1 cellular context compared by ENCODE assay signal in the genomic region with DNA sequence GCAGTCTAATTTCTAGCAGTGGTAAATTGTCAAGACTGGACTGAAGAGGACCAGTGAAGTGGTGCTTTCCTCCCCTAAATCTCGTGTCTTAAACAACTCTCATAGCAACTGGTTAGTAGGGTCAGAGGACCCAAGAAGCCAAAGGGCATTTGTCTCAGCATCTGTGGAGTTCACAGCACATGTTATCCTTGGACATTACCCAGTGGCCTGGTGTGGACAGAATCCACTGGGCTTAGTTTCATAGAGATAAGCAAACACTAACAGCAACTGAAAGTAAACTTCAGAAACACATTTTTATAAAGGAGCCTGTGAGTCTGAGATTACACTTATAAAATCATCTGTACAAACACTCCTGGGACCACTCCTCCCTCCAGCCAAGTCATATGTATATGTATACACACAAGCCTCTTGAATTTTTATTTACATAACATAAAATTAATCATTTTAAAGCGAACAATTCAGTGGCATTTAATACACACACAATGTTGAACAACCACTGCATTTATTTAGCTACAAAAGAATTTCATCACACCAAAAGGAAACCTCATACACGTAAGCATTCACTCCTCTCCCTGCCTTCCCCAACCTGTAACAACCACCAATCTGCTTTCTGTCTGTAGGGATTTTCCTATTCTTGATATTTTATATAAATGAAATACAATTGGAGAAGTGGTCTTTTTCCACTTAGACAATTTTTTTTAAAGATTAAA.
TF ChIP-seq lines count a peak whose summit lies in the region.

No MANE protein-coding gene starts in this region.

TF ChIP-seq in H1, 55 proteins besides CTCF, POLR2A, EP300 and RAD21 (continued from another document):
- TF ChIP-seq, protein P1, sequence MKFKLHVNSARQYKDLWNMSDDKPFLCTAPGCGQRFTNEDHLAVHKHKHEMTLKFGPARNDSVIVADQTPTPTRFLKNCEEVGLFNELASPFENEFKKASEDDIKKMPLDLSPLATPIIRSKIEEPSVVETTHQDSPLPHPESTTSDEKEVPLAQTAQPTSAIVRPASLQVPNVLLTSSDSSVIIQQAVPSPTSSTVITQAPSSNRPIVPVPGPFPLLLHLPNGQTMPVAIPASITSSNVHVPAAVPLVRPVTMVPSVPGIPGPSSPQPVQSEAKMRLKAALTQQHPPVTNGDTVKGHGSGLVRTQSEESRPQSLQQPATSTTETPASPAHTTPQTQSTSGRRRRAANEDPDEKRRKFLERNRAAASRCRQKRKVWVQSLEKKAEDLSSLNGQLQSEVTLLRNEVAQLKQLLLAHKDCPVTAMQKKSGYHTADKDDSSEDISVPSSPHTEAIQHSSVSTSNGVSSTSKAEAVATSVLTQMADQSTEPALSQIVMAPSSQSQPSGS (IDR thresholded peaks at IDR 0.05; ENCODE audit: low read length), result no peak
- TF ChIP-seq FOSL1 (IDR thresholded peaks at IDR 0.05; ENCODE audit: insufficient read depth, low read depth, low read length) (no peak), KDM4A (IDR thresholded peaks at IDR 0.05; ENCODE audit: low read depth, low read length, severe bottlenecking) (no peak), RXRA (IDR thresholded peaks at IDR 0.05; ENCODE audit: insufficient read depth, low read depth, low read length) (no peak), HDAC2 (IDR thresholded peaks at IDR 0.05; ENCODE audit: borderline replicate concordance in 1 of 2, low read depth in 2 of 2, low read length in 2 of 2) (no peak), SP2 (IDR thresholded peaks at IDR 0.05; ENCODE audit: low read length) (no peak), BCL11A (IDR thresholded peaks at IDR 0.05; ENCODE audit: low read depth in 2 of 2, low read length in 2 of 2) (no peak), BACH1 (IDR thresholded peaks at IDR 0.05; ENCODE audit: low read length) (no peak), ASH2L (IDR thresholded peaks at IDR 0.05; ENCODE audit: low read length) (no peak), TEAD4 (IDR thresholded peaks at IDR 0.05; ENCODE audit: low read depth, low read length) (no peak)
- TF ChIP-seq, protein P2, sequence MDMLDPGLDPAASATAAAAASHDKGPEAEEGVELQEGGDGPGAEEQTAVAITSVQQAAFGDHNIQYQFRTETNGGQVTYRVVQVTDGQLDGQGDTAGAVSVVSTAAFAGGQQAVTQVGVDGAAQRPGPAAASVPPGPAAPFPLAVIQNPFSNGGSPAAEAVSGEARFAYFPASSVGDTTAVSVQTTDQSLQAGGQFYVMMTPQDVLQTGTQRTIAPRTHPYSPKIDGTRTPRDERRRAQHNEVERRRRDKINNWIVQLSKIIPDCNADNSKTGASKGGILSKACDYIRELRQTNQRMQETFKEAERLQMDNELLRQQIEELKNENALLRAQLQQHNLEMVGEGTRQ (IDR thresholded peaks at IDR 0.05; ENCODE audit: low read length), result no peak
- TF ChIP-seq, protein P3, sequence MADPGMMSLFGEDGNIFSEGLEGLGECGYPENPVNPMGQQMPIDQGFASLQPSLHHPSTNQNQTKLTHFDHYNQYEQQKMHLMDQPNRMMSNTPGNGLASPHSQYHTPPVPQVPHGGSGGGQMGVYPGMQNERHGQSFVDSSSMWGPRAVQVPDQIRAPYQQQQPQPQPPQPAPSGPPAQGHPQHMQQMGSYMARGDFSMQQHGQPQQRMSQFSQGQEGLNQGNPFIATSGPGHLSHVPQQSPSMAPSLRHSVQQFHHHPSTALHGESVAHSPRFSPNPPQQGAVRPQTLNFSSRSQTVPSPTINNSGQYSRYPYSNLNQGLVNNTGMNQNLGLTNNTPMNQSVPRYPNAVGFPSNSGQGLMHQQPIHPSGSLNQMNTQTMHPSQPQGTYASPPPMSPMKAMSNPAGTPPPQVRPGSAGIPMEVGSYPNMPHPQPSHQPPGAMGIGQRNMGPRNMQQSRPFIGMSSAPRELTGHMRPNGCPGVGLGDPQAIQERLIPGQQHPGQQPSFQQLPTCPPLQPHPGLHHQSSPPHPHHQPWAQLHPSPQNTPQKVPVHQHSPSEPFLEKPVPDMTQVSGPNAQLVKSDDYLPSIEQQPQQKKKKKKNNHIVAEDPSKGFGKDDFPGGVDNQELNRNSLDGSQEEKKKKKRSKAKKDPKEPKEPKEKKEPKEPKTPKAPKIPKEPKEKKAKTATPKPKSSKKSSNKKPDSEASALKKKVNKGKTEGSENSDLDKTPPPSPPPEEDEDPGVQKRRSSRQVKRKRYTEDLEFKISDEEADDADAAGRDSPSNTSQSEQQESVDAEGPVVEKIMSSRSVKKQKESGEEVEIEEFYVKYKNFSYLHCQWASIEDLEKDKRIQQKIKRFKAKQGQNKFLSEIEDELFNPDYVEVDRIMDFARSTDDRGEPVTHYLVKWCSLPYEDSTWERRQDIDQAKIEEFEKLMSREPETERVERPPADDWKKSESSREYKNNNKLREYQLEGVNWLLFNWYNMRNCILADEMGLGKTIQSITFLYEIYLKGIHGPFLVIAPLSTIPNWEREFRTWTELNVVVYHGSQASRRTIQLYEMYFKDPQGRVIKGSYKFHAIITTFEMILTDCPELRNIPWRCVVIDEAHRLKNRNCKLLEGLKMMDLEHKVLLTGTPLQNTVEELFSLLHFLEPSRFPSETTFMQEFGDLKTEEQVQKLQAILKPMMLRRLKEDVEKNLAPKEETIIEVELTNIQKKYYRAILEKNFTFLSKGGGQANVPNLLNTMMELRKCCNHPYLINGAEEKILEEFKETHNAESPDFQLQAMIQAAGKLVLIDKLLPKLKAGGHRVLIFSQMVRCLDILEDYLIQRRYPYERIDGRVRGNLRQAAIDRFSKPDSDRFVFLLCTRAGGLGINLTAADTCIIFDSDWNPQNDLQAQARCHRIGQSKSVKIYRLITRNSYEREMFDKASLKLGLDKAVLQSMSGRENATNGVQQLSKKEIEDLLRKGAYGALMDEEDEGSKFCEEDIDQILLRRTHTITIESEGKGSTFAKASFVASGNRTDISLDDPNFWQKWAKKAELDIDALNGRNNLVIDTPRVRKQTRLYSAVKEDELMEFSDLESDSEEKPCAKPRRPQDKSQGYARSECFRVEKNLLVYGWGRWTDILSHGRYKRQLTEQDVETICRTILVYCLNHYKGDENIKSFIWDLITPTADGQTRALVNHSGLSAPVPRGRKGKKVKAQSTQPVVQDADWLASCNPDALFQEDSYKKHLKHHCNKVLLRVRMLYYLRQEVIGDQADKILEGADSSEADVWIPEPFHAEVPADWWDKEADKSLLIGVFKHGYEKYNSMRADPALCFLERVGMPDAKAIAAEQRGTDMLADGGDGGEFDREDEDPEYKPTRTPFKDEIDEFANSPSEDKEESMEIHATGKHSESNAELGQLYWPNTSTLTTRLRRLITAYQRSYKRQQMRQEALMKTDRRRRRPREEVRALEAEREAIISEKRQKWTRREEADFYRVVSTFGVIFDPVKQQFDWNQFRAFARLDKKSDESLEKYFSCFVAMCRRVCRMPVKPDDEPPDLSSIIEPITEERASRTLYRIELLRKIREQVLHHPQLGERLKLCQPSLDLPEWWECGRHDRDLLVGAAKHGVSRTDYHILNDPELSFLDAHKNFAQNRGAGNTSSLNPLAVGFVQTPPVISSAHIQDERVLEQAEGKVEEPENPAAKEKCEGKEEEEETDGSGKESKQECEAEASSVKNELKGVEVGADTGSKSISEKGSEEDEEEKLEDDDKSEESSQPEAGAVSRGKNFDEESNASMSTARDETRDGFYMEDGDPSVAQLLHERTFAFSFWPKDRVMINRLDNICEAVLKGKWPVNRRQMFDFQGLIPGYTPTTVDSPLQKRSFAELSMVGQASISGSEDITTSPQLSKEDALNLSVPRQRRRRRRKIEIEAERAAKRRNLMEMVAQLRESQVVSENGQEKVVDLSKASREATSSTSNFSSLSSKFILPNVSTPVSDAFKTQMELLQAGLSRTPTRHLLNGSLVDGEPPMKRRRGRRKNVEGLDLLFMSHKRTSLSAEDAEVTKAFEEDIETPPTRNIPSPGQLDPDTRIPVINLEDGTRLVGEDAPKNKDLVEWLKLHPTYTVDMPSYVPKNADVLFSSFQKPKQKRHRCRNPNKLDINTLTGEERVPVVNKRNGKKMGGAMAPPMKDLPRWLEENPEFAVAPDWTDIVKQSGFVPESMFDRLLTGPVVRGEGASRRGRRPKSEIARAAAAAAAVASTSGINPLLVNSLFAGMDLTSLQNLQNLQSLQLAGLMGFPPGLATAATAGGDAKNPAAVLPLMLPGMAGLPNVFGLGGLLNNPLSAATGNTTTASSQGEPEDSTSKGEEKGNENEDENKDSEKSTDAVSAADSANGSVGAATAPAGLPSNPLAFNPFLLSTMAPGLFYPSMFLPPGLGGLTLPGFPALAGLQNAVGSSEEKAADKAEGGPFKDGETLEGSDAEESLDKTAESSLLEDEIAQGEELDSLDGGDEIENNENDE (IDR thresholded peaks at IDR 0.05; ENCODE audit: insufficient replicate concordance, low read length), result no peak
